ENCODE assay signal across 10 cellular contexts in the genomic region with DNA sequence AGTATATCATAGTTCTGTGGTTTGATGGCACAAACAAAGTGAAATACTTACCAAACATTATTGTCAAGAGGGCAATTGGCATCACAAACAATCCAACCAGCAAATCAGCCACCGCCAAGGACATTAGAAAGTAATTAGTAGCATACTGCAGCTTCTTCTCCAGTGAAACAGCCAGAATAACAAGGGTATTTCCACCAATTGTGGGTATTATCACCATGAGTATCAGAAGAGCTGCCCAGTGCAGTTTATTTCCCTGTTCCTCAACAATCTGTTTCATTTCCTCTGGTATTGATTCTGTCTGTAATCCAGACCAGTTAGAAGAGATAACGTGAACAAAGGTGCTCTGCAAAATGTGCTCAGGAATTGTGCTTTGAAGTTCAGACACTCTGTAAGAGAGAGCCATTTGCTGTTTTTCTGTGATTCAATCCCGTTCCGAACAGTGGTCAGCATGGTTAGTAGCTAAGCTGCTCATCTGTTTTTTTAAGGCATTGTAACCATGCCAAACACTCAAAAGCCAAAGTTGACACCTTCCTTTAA. TPM values are rescaled to one million over a fixed set of nuclear protein-coding genes. Genes with fewer than 3 reads are reported as not detected.
DNase-seq lines count a peak whose midpoint lies in the region; ATAC-seq, FAIRE-seq and TF ChIP-seq lines count a peak whose summit lies in the region.
"Had no signal": no experiment of that assay in that cellular context is flagged by ENCODE, and none has a peak within 500 bp of the region (broad histone marks: within the 10 kb centered on the region; RNA-seq: fewer than 3 reads in every experiment).

No MANE protein-coding gene starts in this region.

- no peaks in the 10 kb centered on the region for H3K9me3 Mint-ChIP-seq in T-cell

- no peaks in the 10 kb centered on the region for H3K9me3 ChIP-seq in pancreas

- DNase-seq in foreskin keratinocyte, result peak in 1 of 2 donors; percentile 17
- DNase-seq in pancreas, result no peak
- no peak for DNase-seq in T-cell
- DNase-seq in COLO829 (ENCODE audit: low spot score), result no peak
- DNase-seq in activated CD4-positive, alpha-beta T cell treated with anti-CD3 and anti-CD28 coated beads for 4 hours, result no peak
- DNase-seq: DMS79, retina had no signal

- no peak for TF ChIP-seq CTCF in foreskin keratinocyte (conservative IDR thresholded peaks at IDR 0.05)
- TF ChIP-seq CTCF in pancreas (IDR thresholded peaks at IDR 0.05), result no peak

- POLR2A ChIA-PET in T-cell (lab: Charles Lee), result no interaction called here

- H3K27me3 Mint-ChIP-seq in T-cell, result no peaks in the 10 kb centered on the region

- ATAC-seq in SK-N-SH treated with all-trans-retinoic acid at 6 μM for 48 hours (peak; percentile 67), foreskin keratinocyte (no peak), pancreas (peak; percentile 79 to 91 (median 86)), T-cell (replicated peaks in 1 of 4) (no peak), HG03280 (IDR thresholded peaks at IDR 0.05; ENCODE audit: unreplicated experiment) (no peak)

- H3K4me1 ChIP-seq in foreskin keratinocyte (peaks cover 7% of the 10 kb centered on the region), pancreas (peaks cover 7 to 27% (median 18%) of the 10 kb centered on the region in 3 donors)

- H3K36me3 ChIP-seq in pancreas, result no peaks in the 10 kb centered on the region

- no peak overlapping the region for H3K4me3 Mint-ChIP-seq in T-cell

- FAIRE-seq in pancreas (lab: Jason Lieb, UNC), result no peak

- peaks cover 28 to 41% (median 30%) of the 10 kb centered on the region in 3 donors for H3K4me1 Mint-ChIP-seq in T-cell

- CTCF ChIA-PET in T-cell (lab: Charles Lee), result interaction anchor here in 1 of 2 donors (0.6 kb wide), 1 partner anchor 68 kb away, joined by 4 read pairs; no protein-coding TSS in a partner anchor

- 13 to 14% methylated on average over 4 of the region's 4 CpGs for WGBS in pancreas, 2 donors

- H3K27me3 ChIP-seq in foreskin keratinocyte (no peaks in the 10 kb centered on the region), pancreas (no peaks in the 10 kb centered on the region)

- H3K27ac ChIP-seq in foreskin keratinocyte (peak overlapping the region; percentile 12), pancreas (peak overlapping the region in 1 of 4 donors; percentile 37)

- peak overlapping the region in 1 of 2 donors; percentile 5 for H3K27ac Mint-ChIP-seq in T-cell

- peak overlapping the region; percentile 50 for H3K4me3 ChIP-seq in GM08714 (ENCODE audit: low read length)
- no peak overlapping the region for H3K4me3 ChIP-seq in pancreas

- intact Hi-C loops in pancreas (cut with DNase I), result no loop called here

- peaks cover 12% of the 10 kb centered on the region for H3K36me3 Mint-ChIP-seq in T-cell

TF ChIP-seq in SK-N-SH treated with all-trans-retinoic acid at 6 μM for 48 hours, 23 proteins besides CTCF, POLR2A, EP300 and RAD21:
- TF ChIP-seq, protein P1, sequence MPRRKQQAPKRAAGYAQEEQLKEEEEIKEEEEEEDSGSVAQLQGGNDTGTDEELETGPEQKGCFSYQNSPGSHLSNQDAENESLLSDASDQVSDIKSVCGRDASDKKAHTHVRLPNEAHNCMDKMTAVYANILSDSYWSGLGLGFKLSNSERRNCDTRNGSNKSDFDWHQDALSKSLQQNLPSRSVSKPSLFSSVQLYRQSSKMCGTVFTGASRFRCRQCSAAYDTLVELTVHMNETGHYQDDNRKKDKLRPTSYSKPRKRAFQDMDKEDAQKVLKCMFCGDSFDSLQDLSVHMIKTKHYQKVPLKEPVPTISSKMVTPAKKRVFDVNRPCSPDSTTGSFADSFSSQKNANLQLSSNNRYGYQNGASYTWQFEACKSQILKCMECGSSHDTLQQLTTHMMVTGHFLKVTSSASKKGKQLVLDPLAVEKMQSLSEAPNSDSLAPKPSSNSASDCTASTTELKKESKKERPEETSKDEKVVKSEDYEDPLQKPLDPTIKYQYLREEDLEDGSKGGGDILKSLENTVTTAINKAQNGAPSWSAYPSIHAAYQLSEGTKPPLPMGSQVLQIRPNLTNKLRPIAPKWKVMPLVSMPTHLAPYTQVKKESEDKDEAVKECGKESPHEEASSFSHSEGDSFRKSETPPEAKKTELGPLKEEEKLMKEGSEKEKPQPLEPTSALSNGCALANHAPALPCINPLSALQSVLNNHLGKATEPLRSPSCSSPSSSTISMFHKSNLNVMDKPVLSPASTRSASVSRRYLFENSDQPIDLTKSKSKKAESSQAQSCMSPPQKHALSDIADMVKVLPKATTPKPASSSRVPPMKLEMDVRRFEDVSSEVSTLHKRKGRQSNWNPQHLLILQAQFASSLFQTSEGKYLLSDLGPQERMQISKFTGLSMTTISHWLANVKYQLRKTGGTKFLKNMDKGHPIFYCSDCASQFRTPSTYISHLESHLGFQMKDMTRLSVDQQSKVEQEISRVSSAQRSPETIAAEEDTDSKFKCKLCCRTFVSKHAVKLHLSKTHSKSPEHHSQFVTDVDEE (CRISPR knock-in tag; IDR thresholded peaks at IDR 0.05), result peak; percentile 74; the same call in 1 of the 2 replicates
- TF ChIP-seq ZNF70 (CRISPR knock-in tag; IDR thresholded peaks at IDR 0.05), result no peak
- TF ChIP-seq TCF4 (CRISPR knock-in tag; IDR thresholded peaks at IDR 0.05; ENCODE audit: borderline replicate concordance), result peak; percentile 41; the same call in 1 of the 2 replicates
- TF ChIP-seq TOX (CRISPR knock-in tag; IDR thresholded peaks at IDR 0.05; ENCODE audit: borderline replicate concordance), result no peak
- 0 out of 2 replicates have a peak, but pooled peaks have one; percentile 11 for TF ChIP-seq ISL1 (CRISPR knock-in tag; IDR thresholded peaks at IDR 0.05)
- TF ChIP-seq, protein P2, sequence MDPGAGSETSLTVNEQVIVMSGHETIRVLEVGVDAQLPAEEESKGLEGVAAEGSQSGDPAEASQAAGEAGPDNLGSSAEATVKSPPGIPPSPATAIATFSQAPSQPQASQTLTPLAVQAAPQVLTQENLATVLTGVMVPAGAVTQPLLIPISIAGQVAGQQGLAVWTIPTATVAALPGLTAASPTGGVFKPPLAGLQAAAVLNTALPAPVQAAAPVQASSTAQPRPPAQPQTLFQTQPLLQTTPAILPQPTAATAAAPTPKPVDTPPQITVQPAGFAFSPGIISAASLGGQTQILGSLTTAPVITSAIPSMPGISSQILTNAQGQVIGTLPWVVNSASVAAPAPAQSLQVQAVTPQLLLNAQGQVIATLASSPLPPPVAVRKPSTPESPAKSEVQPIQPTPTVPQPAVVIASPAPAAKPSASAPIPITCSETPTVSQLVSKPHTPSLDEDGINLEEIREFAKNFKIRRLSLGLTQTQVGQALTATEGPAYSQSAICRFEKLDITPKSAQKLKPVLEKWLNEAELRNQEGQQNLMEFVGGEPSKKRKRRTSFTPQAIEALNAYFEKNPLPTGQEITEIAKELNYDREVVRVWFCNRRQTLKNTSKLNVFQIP (CRISPR knock-in tag; IDR thresholded peaks at IDR 0.05; ENCODE audit: borderline replicate concordance, low read depth), result no peak
- 0 out of 2 replicates have a peak, but pooled peaks have one; percentile 40 for TF ChIP-seq ESRRG (CRISPR knock-in tag; IDR thresholded peaks at IDR 0.05)

RNA-seq across cellular contexts. Expression of a gene that starts 1.4 kb away (rescaled TPM):
- not detected in 2 replicates for total RNA-seq in foreskin keratinocyte
- not detected in 2 replicates for polyA plus RNA-seq in foreskin keratinocyte
- total RNA-seq in pancreas, result under 1 TPM in 5 of 6 donors, not detected in 1; 0.08 to 0.78 (median 0.19) TPM
- under 1 TPM; 0.09 to 0.11 TPM for polyA plus RNA-seq in pancreas
- total RNA-seq in T-cell, result under 1 TPM in 1 of 5 donors, not detected in 4; 0.38 TPM

Comparison
In these comparisons a context has a peak if more than half of its experiments do, and no peak if none do; other contexts are left out.
1. ATAC-seq: peak in SK-N-SH treated with all-trans-retinoic acid at 6 μM for 48 hours (single experiment) and pancreas (4 of 4); none in foreskin keratinocyte (single experiment), T-cell (0 of 4) and HG03280 (single experiment).